Comparison of ENCODE assay signal across 10 cellular contexts in genomic region chr14:50040905-50041465, GRCh38.
A peak's percentile ranks its signal among the peaks of the same experiment; 100 is the strongest.
DNase-seq lines count a peak whose midpoint lies in the region; ATAC-seq and TF ChIP-seq lines count a peak whose summit lies in the region.
"Had no signal": no experiment of that assay in that cellular context is flagged by ENCODE, and none has a peak within 500 bp of the region (broad histone marks: within the 10 kb centered on the region; RNA-seq: fewer than 3 reads in every experiment).

No MANE protein-coding gene starts in this region.

- DNase-seq in CD4-positive, alpha-beta memory T cell: no peak
- DNase-seq in OCI-LY7 (ENCODE audit: low spot score): no peak
- DNase-seq in effector memory CD8-positive, alpha-beta T cell: no peak
- DNase-seq in osteoblast (ENCODE audit: insufficient read length, low spot score, missing footprints): no peak
- no peak for DNase-seq in stimulated activated CD4-positive, alpha-beta T cell treated with anti-CD3 and anti-CD28 coated beads, Interleukin-12 subunit alpha, Interleukin-12 subunit beta, amount 100 ng/mL, for 4 hours
- no peak for DNase-seq in cerebellum (ENCODE audit: low spot score)
- no peak for DNase-seq in AG08395 (ENCODE audit: low spot score)
- DNase-seq: DMS79 treated with DMSO at 0.1 percent for 48 hours, NCI-H2029 treated with DMSO at 0.1 percent for 48 hours had no signal

- H4K20me1 ChIP-seq in OCI-LY7 (ENCODE audit: insufficient read depth, low read length) (no peaks in the 10 kb centered on the region), osteoblast (ENCODE audit: insufficient read depth, low read length) (no peaks in the 10 kb centered on the region)

- peaks cover 84% of the 10 kb centered on the region for H3K4me1 ChIP-seq in CD4-positive, alpha-beta memory T cell (ENCODE audit: insufficient read depth, low read length)
- H3K4me1 ChIP-seq in OCI-LY7 (ENCODE audit: insufficient read depth, low read length, poor library complexity, severe bottlenecking) (peaks cover 34% of the 10 kb centered on the region), osteoblast (ENCODE audit: insufficient read depth, low read length) (peaks cover 55% of the 10 kb centered on the region)

- no peaks in the 10 kb centered on the region for H3K36me3 ChIP-seq in CD4-positive, alpha-beta memory T cell (ENCODE audit: insufficient read depth, low read length)
- peaks cover 7% of the 10 kb centered on the region; the same call in 1 of the 2 replicates for H3K36me3 ChIP-seq in OCI-LY7 (ENCODE audit: insufficient read depth, low read length)
- no peaks in the 10 kb centered on the region for H3K36me3 ChIP-seq in osteoblast (ENCODE audit: insufficient read depth, low read length)

- TF ChIP-seq CTCF in OCI-LY7 (conservative IDR thresholded peaks at IDR 0.05; ENCODE audit: low read length) (no peak), osteoblast (IDR thresholded peaks at IDR 0.05; ENCODE audit: extremely low read depth, low read depth, low read length) (no peak)

- H2AFZ ChIP-seq in OCI-LY7 (ENCODE audit: low read length) (peak overlapping the region; percentile 88; the same call in 1 of the 2 replicates), osteoblast (ENCODE audit: low read length) (peak overlapping the region; percentile 7)

- ATAC-seq in effector memory CD8-positive, alpha-beta T cell (replicated peaks): no peak
- no peak for ATAC-seq in HG02759 (IDR thresholded peaks at IDR 0.05; ENCODE audit: unreplicated experiment)

- H3K79me2 ChIP-seq in OCI-LY7 (ENCODE audit: insufficient read depth, low read depth, low read length) (no peaks in the 10 kb centered on the region), osteoblast (ENCODE audit: insufficient read depth, low read length) (no peaks in the 10 kb centered on the region)

- peak overlapping the region; percentile 61 for H3K27ac ChIP-seq in CD4-positive, alpha-beta memory T cell (ENCODE audit: low read depth, low read length)
- H3K27ac ChIP-seq in OCI-LY7 (ENCODE audit: low read depth, low read length, poor library complexity, severe bottlenecking) (no peak overlapping the region), osteoblast (ENCODE audit: low read depth, low read length) (peak overlapping the region; percentile 94)

- peak overlapping the region; percentile 51 for H3K4me2 ChIP-seq in OCI-LY7 (ENCODE audit: low read length)
- H3K4me2 ChIP-seq in osteoblast (ENCODE audit: insufficient read depth, low read length): peak overlapping the region; percentile 12

- CTCF ChIA-PET in CD4-positive, alpha-beta memory T cell (lab: Charles Lee; ENCODE audit: partially characterized antibody): interaction anchor here (0.8 to 6.5 kb wide), 8 partner anchors 21 to 178 kb away, joined by 3 to 56 read pairs (median 4); no protein-coding TSS in a partner anchor
- CTCF ChIA-PET in OCI-LY7 (lab: Charles Lee; ENCODE audit: unreplicated experiment): no interaction called here

- no TSS peak for BruUV-seq in OCI-LY7 (replicated peaks; lab: Mats Ljungman, UMichigan)

- H3K9me3 Mint-ChIP-seq in CD4-positive, alpha-beta memory T cell: no peaks in the 10 kb centered on the region
- no peaks in the 10 kb centered on the region for H3K9me3 Mint-ChIP-seq in effector memory CD8-positive, alpha-beta T cell

- peak overlapping the region; percentile 52 to 93 (median 86) for H3K4me3 Mint-ChIP-seq in CD4-positive, alpha-beta memory T cell
- H3K4me3 Mint-ChIP-seq in effector memory CD8-positive, alpha-beta T cell: peak overlapping the region; percentile 79 to 86

- no peaks in the 10 kb centered on the region for H3K27me3 ChIP-seq in CD4-positive, alpha-beta memory T cell (ENCODE audit: insufficient read depth, low read length)
- H3K27me3 ChIP-seq in osteoblast (ENCODE audit: insufficient read depth, low read length): no peaks in the 10 kb centered on the region

- peaks cover 9 to 13% of the 10 kb centered on the region in 2 donors for H3K36me3 Mint-ChIP-seq in CD4-positive, alpha-beta memory T cell
- H3K36me3 Mint-ChIP-seq in effector memory CD8-positive, alpha-beta T cell (ENCODE audit: insufficient read depth): peaks cover 8% of the 10 kb centered on the region

- H3K4me1 Mint-ChIP-seq in CD4-positive, alpha-beta memory T cell: peaks cover 58 to 89% (median 71%) of the 10 kb centered on the region in 4 donors
- peaks cover 60 to 62% of the 10 kb centered on the region in 2 donors for H3K4me1 Mint-ChIP-seq in effector memory CD8-positive, alpha-beta T cell (ENCODE audit: low read depth in 2 of 2)

- H3K27me3 Mint-ChIP-seq in CD4-positive, alpha-beta memory T cell: no peaks in the 10 kb centered on the region
- no peaks in the 10 kb centered on the region for H3K27me3 Mint-ChIP-seq in effector memory CD8-positive, alpha-beta T cell

- peak overlapping the region; percentile 94 to 99 (median 98) for H3K27ac Mint-ChIP-seq in CD4-positive, alpha-beta memory T cell
- H3K27ac Mint-ChIP-seq in effector memory CD8-positive, alpha-beta T cell: peak overlapping the region; percentile 94 to 95

- H3K9me3 ChIP-seq in CD4-positive, alpha-beta memory T cell (ENCODE audit: control insufficient read depth in 1 of 2, low read length in 2 of 2): no peaks in the 10 kb centered on the region
- H3K9me3 ChIP-seq in OCI-LY7 (ENCODE audit: low read length): peaks cover 6% of the 10 kb centered on the region; the same call in 1 of the 2 replicates
- H3K9me3 ChIP-seq in osteoblast (ENCODE audit: low read depth, low read length): no peaks in the 10 kb centered on the region

- H3K9me2 ChIP-seq in OCI-LY7 (ENCODE audit: insufficient read depth, low read length): no peaks in the 10 kb centered on the region

- intact Hi-C loops in CD4-positive, alpha-beta memory T cell (cut with micrococcal nuclease): loop anchor here (1.0 to 2.0 kb wide), 3 partner anchors 21 to 406 kb away; partner anchors contain the start of gene DNAAF2
- intact Hi-C loops in OCI-LY7 (cut with micrococcal nuclease; ENCODE audit: unreplicated experiment): no loop called here

- POLR2A ChIA-PET in CD4-positive, alpha-beta memory T cell (lab: Charles Lee; ENCODE audit: partially characterized antibody): interaction anchor here (0.8 to 13.4 kb wide), 17 partner anchors 21 to 177 kb away, joined by 3 to 293 read pairs (median 8); partner anchors contain the start of gene ARF6
- POLR2A ChIA-PET in OCI-LY7 (lab: Charles Lee): no interaction called here

- peak overlapping the region in 1 of 2 donors; percentile 20 for H3K4me3 ChIP-seq in CD4-positive, alpha-beta memory T cell (ENCODE audit: low read length in 2 of 2)
- no peak overlapping the region for H3K4me3 ChIP-seq in OCI-LY7 (ENCODE audit: low read depth, low read length, poor library complexity, severe bottlenecking)
- no peak overlapping the region for H3K4me3 ChIP-seq in osteoblast (ENCODE audit: insufficient read depth, low read length)
